Comparison of ENCODE assay signal across 1 cellular context in genomic region chr22:23539135-23539838, GRCh38.
TF ChIP-seq lines count a peak whose summit lies in the region.

No MANE protein-coding gene starts in this region.

TF ChIP-seq in HepG2, 621 proteins besides CTCF, POLR2A, EP300 and RAD21 (continued from another document and continues in another):
- TF ChIP-seq, protein P1, sequence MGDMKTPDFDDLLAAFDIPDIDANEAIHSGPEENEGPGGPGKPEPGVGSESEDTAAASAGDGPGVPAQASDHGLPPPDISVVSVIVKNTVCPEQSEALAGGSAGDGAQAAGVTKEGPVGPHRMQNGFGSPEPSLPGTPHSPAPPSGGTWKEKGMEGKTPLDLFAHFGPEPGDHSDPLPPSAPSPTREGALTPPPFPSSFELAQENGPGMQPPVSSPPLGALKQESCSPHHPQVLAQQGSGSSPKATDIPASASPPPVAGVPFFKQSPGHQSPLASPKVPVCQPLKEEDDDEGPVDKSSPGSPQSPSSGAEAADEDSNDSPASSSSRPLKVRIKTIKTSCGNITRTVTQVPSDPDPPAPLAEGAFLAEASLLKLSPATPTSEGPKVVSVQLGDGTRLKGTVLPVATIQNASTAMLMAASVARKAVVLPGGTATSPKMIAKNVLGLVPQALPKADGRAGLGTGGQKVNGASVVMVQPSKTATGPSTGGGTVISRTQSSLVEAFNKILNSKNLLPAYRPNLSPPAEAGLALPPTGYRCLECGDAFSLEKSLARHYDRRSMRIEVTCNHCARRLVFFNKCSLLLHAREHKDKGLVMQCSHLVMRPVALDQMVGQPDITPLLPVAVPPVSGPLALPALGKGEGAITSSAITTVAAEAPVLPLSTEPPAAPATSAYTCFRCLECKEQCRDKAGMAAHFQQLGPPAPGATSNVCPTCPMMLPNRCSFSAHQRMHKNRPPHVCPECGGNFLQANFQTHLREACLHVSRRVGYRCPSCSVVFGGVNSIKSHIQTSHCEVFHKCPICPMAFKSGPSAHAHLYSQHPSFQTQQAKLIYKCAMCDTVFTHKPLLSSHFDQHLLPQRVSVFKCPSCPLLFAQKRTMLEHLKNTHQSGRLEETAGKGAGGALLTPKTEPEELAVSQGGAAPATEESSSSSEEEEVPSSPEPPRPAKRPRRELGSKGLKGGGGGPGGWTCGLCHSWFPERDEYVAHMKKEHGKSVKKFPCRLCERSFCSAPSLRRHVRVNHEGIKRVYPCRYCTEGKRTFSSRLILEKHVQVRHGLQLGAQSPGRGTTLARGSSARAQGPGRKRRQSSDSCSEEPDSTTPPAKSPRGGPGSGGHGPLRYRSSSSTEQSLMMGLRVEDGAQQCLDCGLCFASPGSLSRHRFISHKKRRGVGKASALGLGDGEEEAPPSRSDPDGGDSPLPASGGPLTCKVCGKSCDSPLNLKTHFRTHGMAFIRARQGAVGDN (CRISPR knock-in tag; IDR thresholded peaks at IDR 0.05) = peak; percentile 58
- 0 out of 2 replicates have a peak, but pooled peaks have one; percentile 34 for TF ChIP-seq BORCS8-MEF2B (CRISPR knock-in tag; IDR thresholded peaks at IDR 0.05)
- TF ChIP-seq FOSL2 (CRISPR knock-in tag; IDR thresholded peaks at IDR 0.05) = peak; percentile 57
- TF ChIP-seq, protein P2, sequence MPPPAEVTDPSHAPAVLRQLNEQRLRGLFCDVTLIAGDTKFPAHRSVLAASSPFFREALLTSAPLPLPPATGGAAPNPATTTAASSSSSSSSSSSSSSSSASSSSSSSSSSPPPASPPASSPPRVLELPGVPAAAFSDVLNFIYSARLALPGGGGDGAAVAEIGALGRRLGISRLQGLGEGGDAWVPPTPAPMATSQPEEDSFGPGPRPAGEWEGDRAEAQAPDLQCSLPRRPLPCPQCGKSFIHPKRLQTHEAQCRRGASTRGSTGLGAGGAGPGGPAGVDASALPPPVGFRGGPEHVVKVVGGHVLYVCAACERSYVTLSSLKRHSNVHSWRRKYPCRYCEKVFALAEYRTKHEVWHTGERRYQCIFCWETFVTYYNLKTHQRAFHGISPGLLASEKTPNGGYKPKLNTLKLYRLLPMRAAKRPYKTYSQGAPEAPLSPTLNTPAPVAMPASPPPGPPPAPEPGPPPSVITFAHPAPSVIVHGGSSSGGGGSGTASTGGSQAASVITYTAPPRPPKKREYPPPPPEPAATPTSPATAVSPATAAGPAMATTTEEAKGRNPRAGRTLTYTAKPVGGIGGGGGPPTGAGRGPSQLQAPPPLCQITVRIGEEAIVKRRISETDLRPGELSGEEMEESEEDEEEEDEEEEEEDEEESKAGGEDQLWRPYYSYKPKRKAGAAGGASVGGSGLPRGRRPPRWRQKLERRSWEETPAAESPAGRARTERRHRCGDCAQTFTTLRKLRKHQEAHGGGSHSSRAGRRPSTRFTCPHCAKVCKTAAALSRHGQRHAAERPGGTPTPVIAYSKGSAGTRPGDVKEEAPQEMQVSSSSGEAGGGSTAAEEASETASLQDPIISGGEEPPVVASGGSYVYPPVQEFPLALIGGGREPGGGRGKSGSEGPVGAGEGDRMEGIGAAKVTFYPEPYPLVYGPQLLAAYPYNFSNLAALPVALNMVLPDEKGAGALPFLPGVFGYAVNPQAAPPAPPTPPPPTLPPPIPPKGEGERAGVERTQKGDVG (CRISPR knock-in tag; IDR thresholded peaks at IDR 0.05; ENCODE audit: borderline replicate concordance) = no peak; the same call in 1 of the 2 replicates
- TF ChIP-seq HMGXB3 (CRISPR knock-in tag; IDR thresholded peaks at IDR 0.05; ENCODE audit: borderline replicate concordance) = no peak
- TF ChIP-seq, protein P3, sequence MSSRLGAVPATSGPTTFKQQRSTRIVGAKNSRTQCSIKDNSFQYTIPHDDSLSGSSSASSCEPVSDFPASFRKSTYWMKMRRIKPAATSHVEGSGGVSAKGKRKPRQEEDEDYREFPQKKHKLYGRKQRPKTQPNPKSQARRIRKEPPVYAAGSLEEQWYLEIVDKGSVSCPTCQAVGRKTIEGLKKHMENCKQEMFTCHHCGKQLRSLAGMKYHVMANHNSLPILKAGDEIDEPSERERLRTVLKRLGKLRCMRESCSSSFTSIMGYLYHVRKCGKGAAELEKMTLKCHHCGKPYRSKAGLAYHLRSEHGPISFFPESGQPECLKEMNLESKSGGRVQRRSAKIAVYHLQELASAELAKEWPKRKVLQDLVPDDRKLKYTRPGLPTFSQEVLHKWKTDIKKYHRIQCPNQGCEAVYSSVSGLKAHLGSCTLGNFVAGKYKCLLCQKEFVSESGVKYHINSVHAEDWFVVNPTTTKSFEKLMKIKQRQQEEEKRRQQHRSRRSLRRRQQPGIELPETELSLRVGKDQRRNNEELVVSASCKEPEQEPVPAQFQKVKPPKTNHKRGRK (CRISPR knock-in tag; IDR thresholded peaks at IDR 0.05) = no peak
- no peak for TF ChIP-seq MED13 (CRISPR knock-in tag; IDR thresholded peaks at IDR 0.05)
- TF ChIP-seq, protein P4, sequence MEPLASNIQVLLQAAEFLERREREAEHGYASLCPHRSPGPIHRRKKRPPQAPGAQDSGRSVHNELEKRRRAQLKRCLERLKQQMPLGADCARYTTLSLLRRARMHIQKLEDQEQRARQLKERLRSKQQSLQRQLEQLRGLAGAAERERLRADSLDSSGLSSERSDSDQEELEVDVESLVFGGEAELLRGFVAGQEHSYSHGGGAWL (CRISPR knock-in tag; IDR thresholded peaks at IDR 0.05) = no peak
- no peak for TF ChIP-seq ZNF577 (CRISPR knock-in tag; IDR thresholded peaks at IDR 0.05; ENCODE audit: borderline replicate concordance, low read depth)
- TF ChIP-seq ELF1 (CRISPR knock-in tag; IDR thresholded peaks at IDR 0.05) = 0 out of 2 replicates have a peak, but pooled peaks have one; percentile 17
- TF ChIP-seq MTA1 (CRISPR knock-in tag; IDR thresholded peaks at IDR 0.05; ENCODE audit: borderline replicate concordance) = no peak
- no peak for TF ChIP-seq ZNF382 (CRISPR knock-in tag; IDR thresholded peaks at IDR 0.05; ENCODE audit: borderline replicate concordance)
- 0 out of 2 replicates have a peak, but pooled peaks have one; percentile 38 for TF ChIP-seq ETV5 (CRISPR knock-in tag; IDR thresholded peaks at IDR 0.05; ENCODE audit: borderline replicate concordance)
- TF ChIP-seq PHB2 (IDR thresholded peaks at IDR 0.05; ENCODE audit: partially characterized antibody) = no peak
- no peak for TF ChIP-seq ZNF354B (CRISPR knock-in tag; IDR thresholded peaks at IDR 0.05)
- TF ChIP-seq FOSL1 (CRISPR knock-in tag; IDR thresholded peaks at IDR 0.05; ENCODE audit: borderline replicate concordance) = no peak
- no peak for TF ChIP-seq ZKSCAN5 (CRISPR knock-in tag; IDR thresholded peaks at IDR 0.05)
- peak; percentile 33; the same call in 1 of the 2 replicates for TF ChIP-seq FOXK1 (CRISPR knock-in tag; IDR thresholded peaks at IDR 0.05; ENCODE audit: borderline replicate concordance, low read depth)
- no peak for TF ChIP-seq ZFP36L2 (CRISPR knock-in tag; IDR thresholded peaks at IDR 0.05)
- no peak for TF ChIP-seq ZC3H4 (CRISPR knock-in tag; IDR thresholded peaks at IDR 0.05; ENCODE audit: borderline replicate concordance)
- no peak for TF ChIP-seq TRIM24 (CRISPR knock-in tag; IDR thresholded peaks at IDR 0.05)
- no peak for TF ChIP-seq MAZ (IDR thresholded peaks at IDR 0.05; ENCODE audit: borderline replicate concordance, low read depth, low read length)
- peak; percentile 29; the same call in 1 of the 2 replicates for TF ChIP-seq MAZ (CRISPR knock-in tag; IDR thresholded peaks at IDR 0.05; ENCODE audit: low read depth)
- no peak for TF ChIP-seq NAIF1 (CRISPR knock-in tag; IDR thresholded peaks at IDR 0.05; ENCODE audit: borderline replicate concordance)
- no peak for TF ChIP-seq NRL (CRISPR knock-in tag; IDR thresholded peaks at IDR 0.05; ENCODE audit: borderline replicate concordance)
- TF ChIP-seq, protein P5, sequence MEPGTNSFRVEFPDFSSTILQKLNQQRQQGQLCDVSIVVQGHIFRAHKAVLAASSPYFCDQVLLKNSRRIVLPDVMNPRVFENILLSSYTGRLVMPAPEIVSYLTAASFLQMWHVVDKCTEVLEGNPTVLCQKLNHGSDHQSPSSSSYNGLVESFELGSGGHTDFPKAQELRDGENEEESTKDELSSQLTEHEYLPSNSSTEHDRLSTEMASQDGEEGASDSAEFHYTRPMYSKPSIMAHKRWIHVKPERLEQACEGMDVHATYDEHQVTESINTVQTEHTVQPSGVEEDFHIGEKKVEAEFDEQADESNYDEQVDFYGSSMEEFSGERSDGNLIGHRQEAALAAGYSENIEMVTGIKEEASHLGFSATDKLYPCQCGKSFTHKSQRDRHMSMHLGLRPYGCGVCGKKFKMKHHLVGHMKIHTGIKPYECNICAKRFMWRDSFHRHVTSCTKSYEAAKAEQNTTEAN (CRISPR knock-in tag; conservative IDR thresholded peaks at IDR 0.05) = no peak
- no peak for TF ChIP-seq EEA1 (CRISPR knock-in tag; IDR thresholded peaks at IDR 0.05; ENCODE audit: borderline replicate concordance)
- TF ChIP-seq, protein P6, sequence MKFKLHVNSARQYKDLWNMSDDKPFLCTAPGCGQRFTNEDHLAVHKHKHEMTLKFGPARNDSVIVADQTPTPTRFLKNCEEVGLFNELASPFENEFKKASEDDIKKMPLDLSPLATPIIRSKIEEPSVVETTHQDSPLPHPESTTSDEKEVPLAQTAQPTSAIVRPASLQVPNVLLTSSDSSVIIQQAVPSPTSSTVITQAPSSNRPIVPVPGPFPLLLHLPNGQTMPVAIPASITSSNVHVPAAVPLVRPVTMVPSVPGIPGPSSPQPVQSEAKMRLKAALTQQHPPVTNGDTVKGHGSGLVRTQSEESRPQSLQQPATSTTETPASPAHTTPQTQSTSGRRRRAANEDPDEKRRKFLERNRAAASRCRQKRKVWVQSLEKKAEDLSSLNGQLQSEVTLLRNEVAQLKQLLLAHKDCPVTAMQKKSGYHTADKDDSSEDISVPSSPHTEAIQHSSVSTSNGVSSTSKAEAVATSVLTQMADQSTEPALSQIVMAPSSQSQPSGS (CRISPR knock-in tag; IDR thresholded peaks at IDR 0.05) = peak; percentile 59; the same call in 1 of the 2 replicates
- no peak for TF ChIP-seq ZNF256 (CRISPR knock-in tag; conservative IDR thresholded peaks at IDR 0.05)
- peak; percentile 59 for TF ChIP-seq KAT8 (CRISPR knock-in tag; IDR thresholded peaks at IDR 0.05)
- TF ChIP-seq, protein P7, sequence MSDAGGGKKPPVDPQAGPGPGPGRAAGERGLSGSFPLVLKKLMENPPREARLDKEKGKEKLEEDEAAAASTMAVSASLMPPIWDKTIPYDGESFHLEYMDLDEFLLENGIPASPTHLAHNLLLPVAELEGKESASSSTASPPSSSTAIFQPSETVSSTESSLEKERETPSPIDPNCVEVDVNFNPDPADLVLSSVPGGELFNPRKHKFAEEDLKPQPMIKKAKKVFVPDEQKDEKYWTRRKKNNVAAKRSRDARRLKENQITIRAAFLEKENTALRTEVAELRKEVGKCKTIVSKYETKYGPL (CRISPR knock-in tag; IDR thresholded peaks at IDR 0.05) = no peak
- no peak for TF ChIP-seq STAT6 (CRISPR knock-in tag; IDR thresholded peaks at IDR 0.05; ENCODE audit: borderline replicate concordance)
- TF ChIP-seq, protein P8, sequence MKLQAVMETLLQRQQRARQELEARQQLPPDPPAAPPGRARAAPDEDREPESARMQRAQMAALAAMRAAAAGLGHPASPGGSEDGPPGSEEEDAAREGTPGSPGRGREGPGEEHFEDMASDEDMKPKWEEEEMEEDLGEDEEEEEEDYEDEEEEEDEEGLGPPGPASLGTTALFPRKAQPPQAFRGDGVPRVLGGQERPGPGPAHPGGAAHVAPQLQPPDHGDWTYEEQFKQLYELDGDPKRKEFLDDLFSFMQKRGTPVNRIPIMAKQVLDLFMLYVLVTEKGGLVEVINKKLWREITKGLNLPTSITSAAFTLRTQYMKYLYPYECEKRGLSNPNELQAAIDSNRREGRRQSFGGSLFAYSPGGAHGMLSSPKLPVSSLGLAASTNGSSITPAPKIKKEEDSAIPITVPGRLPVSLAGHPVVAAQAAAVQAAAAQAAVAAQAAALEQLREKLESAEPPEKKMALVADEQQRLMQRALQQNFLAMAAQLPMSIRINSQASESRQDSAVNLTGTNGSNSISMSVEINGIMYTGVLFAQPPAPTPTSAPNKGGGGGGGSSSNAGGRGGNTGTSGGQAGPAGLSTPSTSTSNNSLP (IDR thresholded peaks at IDR 0.05; ENCODE audit: low read depth, low read length) = 0 out of 2 replicates have a peak, but pooled peaks have one; percentile 43
- TF ChIP-seq HMG20A (CRISPR knock-in tag; IDR thresholded peaks at IDR 0.05; ENCODE audit: borderline replicate concordance) = peak; percentile 26; the same call in 1 of the 2 replicates
- TF ChIP-seq NCOA1 (CRISPR knock-in tag; IDR thresholded peaks at IDR 0.05) = no peak
